In the genomic region with DNA sequence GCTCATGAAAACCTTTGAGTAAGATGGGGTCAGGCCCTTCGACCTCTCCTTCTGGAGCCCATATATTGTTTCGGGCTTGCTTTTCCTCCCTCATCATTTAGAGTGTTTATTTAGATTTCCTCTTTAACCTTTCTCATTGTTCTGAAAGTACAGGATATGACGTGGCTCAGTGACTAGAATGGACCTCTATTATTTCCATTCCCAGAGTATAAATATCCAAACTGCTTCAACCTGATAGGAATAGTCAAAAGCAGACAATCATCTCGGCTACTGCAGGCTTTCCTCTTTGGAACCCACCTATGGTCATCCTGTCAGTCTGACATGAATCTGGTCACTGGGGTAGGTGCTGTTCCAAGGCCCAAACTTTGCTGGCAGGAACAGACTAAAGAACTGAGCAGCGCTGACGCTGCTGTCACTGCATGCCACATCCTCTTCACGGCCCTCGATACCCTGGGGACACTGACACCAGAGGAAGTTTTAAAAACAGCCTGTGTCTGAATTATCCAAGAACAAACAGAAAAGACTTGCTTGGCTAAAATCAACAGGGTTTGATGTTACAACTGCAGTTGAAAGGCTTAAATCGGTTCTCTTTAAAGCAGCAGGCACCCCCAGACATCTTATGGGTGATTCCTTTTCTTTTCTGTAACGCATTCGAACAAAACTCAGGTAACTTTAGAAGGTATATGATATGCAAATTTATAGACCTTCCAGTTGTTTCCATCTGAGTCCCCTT, we compare ENCODE assay signal across 8 cellular contexts. TPM values are rescaled to one million over a fixed set of nuclear protein-coding genes. Genes with fewer than 3 reads are reported as not detected.
DNase-seq lines count a peak whose midpoint lies in the region; ATAC-seq lines count a peak whose summit lies in the region.

No MANE protein-coding gene starts in this region.

- DNase-seq in NCI-H146 (lab: John Stamatoyannopoulos, UW) (peak; percentile 57), cardiac septum (ENCODE audit: low spot score) (peak; percentile 77), glomerular visceral epithelial cell (ENCODE audit: extremely low spot score) (no peak), SHP77 treated with DMSO at 0.1 percent for 48 hours (lab: John Stamatoyannopoulos, UW) (no peak)
- DNase-seq in activated T-helper 1 cell treated with anti-CD3 and anti-CD28 coated beads, Interleukin-2, amount 50 U/mL, for 16 hours (ENCODE audit: low read depth in 1 of 2, low spot score in 1 of 2) = peak; percentile 11 to 33
- DNase-seq in stimulated activated CD4-positive, alpha-beta T cell treated with anti-CD3 and anti-CD28 coated beads, Interleukin-4, amount 100 ng/mL, for 1 hour = peak; percentile 19

- H3K4me3 ChIP-seq in GM08714 (ENCODE audit: low read length) = peak overlapping the region; percentile 61; the same call in 1 of the 2 replicates

- intact Hi-C loops in cardiac septum (cut with DNase I) = loop anchor here (1.0 kb wide), 1 partner anchor 21 kb away; no protein-coding TSS in a partner anchor

- ATAC-seq in GM21619 (IDR thresholded peaks at IDR 0.05; ENCODE audit: unreplicated experiment) = peak; percentile 65

RNA-seq across cellular contexts. Expression of gene DDX47, which starts 5.0 kb away (rescaled TPM):
- 25.5 TPM for total RNA-seq in cardiac septum

RNA-seq across cellular contexts. Expression of gene APOLD1, which starts 22.7 kb away (rescaled TPM):
- 13.0 TPM for total RNA-seq in cardiac septum

Comparison
In these comparisons a context has a peak if more than half of its experiments do, and no peak if none do; other contexts are left out.
1. DNase-seq: peak in NCI-H146 (single experiment), activated T-helper 1 cell treated with anti-CD3 and anti-CD28 coated beads, Interleukin-2, amount 50 U/mL, for 16 hours (2 of 2), cardiac septum (single experiment) and stimulated activated CD4-positive, alpha-beta T cell treated with anti-CD3 and anti-CD28 coated beads, Interleukin-4, amount 100 ng/mL, for 1 hour (single experiment); none in glomerular visceral epithelial cell (single experiment) and SHP77 treated with DMSO at 0.1 percent for 48 hours (single experiment).